In the genomic region with DNA sequence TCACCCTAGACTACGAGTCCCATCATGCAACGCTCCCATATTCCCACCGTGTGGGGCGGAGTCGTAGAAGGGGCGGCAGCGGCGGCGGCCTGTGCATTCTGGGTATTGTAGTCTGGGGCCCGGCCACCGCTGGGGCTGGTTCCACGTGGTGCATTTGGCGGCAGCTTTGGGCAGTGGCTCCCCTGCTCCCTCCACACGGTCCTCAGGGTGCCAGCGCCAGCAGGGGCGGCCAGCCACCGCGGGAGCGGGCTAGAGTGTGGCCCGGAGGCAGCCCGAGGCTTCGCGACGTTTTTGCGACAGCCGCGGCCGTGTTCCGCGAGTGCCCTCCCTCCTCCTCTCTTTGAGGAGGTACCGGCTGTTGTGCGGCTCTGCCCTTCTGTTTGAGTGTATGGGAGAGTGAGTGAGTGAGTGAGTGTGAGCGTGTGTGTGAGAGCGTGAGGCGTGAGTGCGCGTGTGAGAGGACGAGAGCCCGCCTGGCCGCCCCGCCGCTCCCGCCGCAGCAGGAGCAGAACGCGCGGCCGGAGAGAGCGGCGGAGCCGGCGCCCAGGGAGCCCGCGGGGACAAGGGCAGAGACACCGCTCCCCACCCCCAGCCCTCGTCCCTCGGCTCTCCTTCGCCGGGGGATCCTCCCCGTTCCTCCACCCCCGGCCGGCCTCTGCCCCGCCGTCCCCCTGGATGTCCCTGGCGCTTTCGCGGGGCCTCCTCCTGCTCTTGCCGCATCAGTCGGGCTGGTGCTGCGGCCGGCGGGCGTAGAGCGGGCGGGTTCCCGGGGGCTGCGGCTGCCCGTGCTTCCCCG, we compare ENCODE assay signal across 8 cellular contexts. TPM values are rescaled to one million over a fixed set of nuclear protein-coding genes. Genes with fewer than 3 reads are reported as not detected.
A peak's percentile ranks its signal among the peaks of the same experiment; 100 is the strongest.
DNase-seq lines count a peak whose midpoint lies in the region; ATAC-seq, FAIRE-seq and TF ChIP-seq lines count a peak whose summit lies in the region.

A gene (plus strand): TSS at position 343 of the 796 bp plus-strand sequence. CDS start 513 bp downstream, outside the sequence.

- peak within 1 kb of the TSS; percentile 92 for H3K27ac ChIP-seq in RWPE1

- TF ChIP-seq CTCF in RWPE1 (conservative IDR thresholded peaks at IDR 0.05; ENCODE audit: low read depth), result no peak
- TF ChIP-seq CTCF in fibroblast of mammary gland (conservative IDR thresholded peaks at IDR 0.05; ENCODE audit: control insufficient read depth, insufficient read depth, low read depth, low read length), result no peak

- H3K4me3 Mint-ChIP-seq in activated T-helper 17 cell treated with anti-CD3 and anti-CD28 coated beads, Interleukin-2, amount 50 U/mL, for 72 hours, result peak within 1 kb of the TSS; percentile 90
- H3K4me3 Mint-ChIP-seq in naive thymus-derived CD8-positive, alpha-beta T cell, result peak within 1 kb of the TSS; percentile 88 to 98 (median 93)
- peak within 1 kb of the TSS; percentile 84 to 89 for H3K4me3 Mint-ChIP-seq in stimulated activated naive B cell treated with anti-CD40 and anti-IgM and Interleukin-4, amounts not matched to agents 10 μg/mL and 1 μg/mL and 100 μg/mL, for 72 hours

- peak; percentile 94 for ATAC-seq in activated T-helper 17 cell treated with anti-CD3 and anti-CD28 coated beads, Interleukin-2, amount 50 U/mL, for 72 hours (replicated peaks)
- peak; percentile 86 to 87 for ATAC-seq in naive thymus-derived CD8-positive, alpha-beta T cell
- peak; percentile 90 to 92 for ATAC-seq in stimulated activated naive B cell treated with anti-CD40 and anti-IgM and Interleukin-4, amounts not matched to agents 10 μg/mL and 1 μg/mL and 100 μg/mL, for 72 hours (replicated peaks)

- TF ChIP-seq POLR2A in H54 (IDR thresholded peaks at IDR 0.05; ENCODE audit: low read depth, low read length), result peak; percentile 82

- CTCF ChIA-PET in RWPE1 (lab: Yijun Ruan, JAX), result interaction anchor here (0.6 kb wide), 2 partner anchors 143 to 631 kb away, joined by 4 to 5 read pairs; no protein-coding TSS in a partner anchor

- DNase-seq in ELF-1 (ENCODE audit: low read depth, low spot score) (peak; percentile 94), H54 (ENCODE audit: insufficient read length, low spot score) (peak; percentile 36), LoVo (ENCODE audit: low spot score) (peak; percentile 88), RWPE1 (ENCODE audit: low spot score) (peak; percentile 81), fibroblast of mammary gland (ENCODE audit: low read depth) (peak; percentile 88)
- peak; percentile 77 to 99 (median 88) for DNase-seq in naive thymus-derived CD8-positive, alpha-beta T cell
- DNase-seq in stimulated activated naive B cell treated with anti-CD40 and anti-IgM and Interleukin-4, amounts not matched to agents 10 μg/mL and 1 μg/mL and 100 μg/mL, for 72 hours, result peak; percentile 90

- no peaks in the 10 kb centered on the region for H3K36me3 Mint-ChIP-seq in activated T-helper 17 cell treated with anti-CD3 and anti-CD28 coated beads, Interleukin-2, amount 50 U/mL, for 72 hours (ENCODE audit: low read depth)
- no peaks in the 10 kb centered on the region for H3K36me3 Mint-ChIP-seq in naive thymus-derived CD8-positive, alpha-beta T cell
- no peaks in the 10 kb centered on the region for H3K36me3 Mint-ChIP-seq in stimulated activated naive B cell treated with anti-CD40 and anti-IgM and Interleukin-4, amounts not matched to agents 10 μg/mL and 1 μg/mL and 100 μg/mL, for 72 hours

- FAIRE-seq in H54 (lab: Jason Lieb, UNC), result peak; percentile 67

- H3K9me3 Mint-ChIP-seq in activated T-helper 17 cell treated with anti-CD3 and anti-CD28 coated beads, Interleukin-2, amount 50 U/mL, for 72 hours, result no peaks in the 10 kb centered on the region
- no peaks in the 10 kb centered on the region for H3K9me3 Mint-ChIP-seq in naive thymus-derived CD8-positive, alpha-beta T cell
- no peaks in the 10 kb centered on the region for H3K9me3 Mint-ChIP-seq in stimulated activated naive B cell treated with anti-CD40 and anti-IgM and Interleukin-4, amounts not matched to agents 10 μg/mL and 1 μg/mL and 100 μg/mL, for 72 hours

- POLR2A ChIA-PET in RWPE1 (lab: Yijun Ruan, JAX; ENCODE audit: low non-redundant PET), result interaction anchor here (0.7 kb wide), 1 partner anchor 174 kb away, joined by 3 read pairs; no protein-coding TSS in a partner anchor
- POLR2A ChIA-PET in naive thymus-derived CD8-positive, alpha-beta T cell (lab: Charles Lee), result interaction anchor here (0.8 to 3.2 kb wide), 4 partner anchors 32 to 121 kb away, joined by 3 to 26 read pairs (median 4); a partner anchor contains a TSS

- peak within 1 kb of the TSS; percentile 78 for H3K4me3 ChIP-seq in fibroblast of mammary gland (ENCODE audit: control insufficient read depth, low read depth, low read length)

- H3K4me1 Mint-ChIP-seq in activated T-helper 17 cell treated with anti-CD3 and anti-CD28 coated beads, Interleukin-2, amount 50 U/mL, for 72 hours, result peaks cover 22% of the 10 kb centered on the region
- peaks cover 14 to 43% (median 37%) of the 10 kb centered on the region in 4 donors for H3K4me1 Mint-ChIP-seq in naive thymus-derived CD8-positive, alpha-beta T cell
- peaks cover 8 to 21% of the 10 kb centered on the region in 2 donors for H3K4me1 Mint-ChIP-seq in stimulated activated naive B cell treated with anti-CD40 and anti-IgM and Interleukin-4, amounts not matched to agents 10 μg/mL and 1 μg/mL and 100 μg/mL, for 72 hours

- H3K27me3 Mint-ChIP-seq in activated T-helper 17 cell treated with anti-CD3 and anti-CD28 coated beads, Interleukin-2, amount 50 U/mL, for 72 hours, result no peaks in the 10 kb centered on the region
- H3K27me3 Mint-ChIP-seq in naive thymus-derived CD8-positive, alpha-beta T cell, result no peaks in the 10 kb centered on the region
- H3K27me3 Mint-ChIP-seq in stimulated activated naive B cell treated with anti-CD40 and anti-IgM and Interleukin-4, amounts not matched to agents 10 μg/mL and 1 μg/mL and 100 μg/mL, for 72 hours, result no peaks in the 10 kb centered on the region

- peak within 1 kb of the TSS; percentile 89 for H3K27ac Mint-ChIP-seq in activated T-helper 17 cell treated with anti-CD3 and anti-CD28 coated beads, Interleukin-2, amount 50 U/mL, for 72 hours
- peak within 1 kb of the TSS; percentile 83 to 94 (median 90) for H3K27ac Mint-ChIP-seq in naive thymus-derived CD8-positive, alpha-beta T cell
- peak within 1 kb of the TSS; percentile 88 for H3K27ac Mint-ChIP-seq in stimulated activated naive B cell treated with anti-CD40 and anti-IgM and Interleukin-4, amounts not matched to agents 10 μg/mL and 1 μg/mL and 100 μg/mL, for 72 hours

RNA-seq across cellular contexts. Expression of the gene that starts here (rescaled TPM):
- total RNA-seq in activated T-helper 17 cell treated with anti-CD3 and anti-CD28 coated beads, Interleukin-2, amount 50 U/mL, for 72 hours, result 10 to 100 TPM; 11.0 to 19.7 TPM
- total RNA-seq in naive thymus-derived CD8-positive, alpha-beta T cell, result 10 to 100 TPM; 11.4 to 12.3 TPM
- 1 to 10 TPM; 4.7 to 7.1 (median 6.8) TPM for polyA plus RNA-seq in naive thymus-derived CD8-positive, alpha-beta T cell

Comparison
In these comparisons a context has a peak if more than half of its experiments do, and no peak if none do; other contexts are left out.
1. Peak in every context shown above with its lines: DNase-seq, ATAC-seq, H3K4me3 ChIP-seq and H3K27ac ChIP-seq.
2. DNase-seq: peak in every context shown above with its lines; median percentile 94 in ELF-1; 90 in stimulated activated naive B cell treated with anti-CD40 and anti-IgM and Interleukin-4, amounts not matched to agents 10 μg/mL and 1 μg/mL and 100 μg/mL, for 72 hours; 88 in naive thymus-derived CD8-positive, alpha-beta T cell; 88 in LoVo; 88 in fibroblast of mammary gland; 81 in RWPE1; 36 in H54.